In the genomic region with DNA sequence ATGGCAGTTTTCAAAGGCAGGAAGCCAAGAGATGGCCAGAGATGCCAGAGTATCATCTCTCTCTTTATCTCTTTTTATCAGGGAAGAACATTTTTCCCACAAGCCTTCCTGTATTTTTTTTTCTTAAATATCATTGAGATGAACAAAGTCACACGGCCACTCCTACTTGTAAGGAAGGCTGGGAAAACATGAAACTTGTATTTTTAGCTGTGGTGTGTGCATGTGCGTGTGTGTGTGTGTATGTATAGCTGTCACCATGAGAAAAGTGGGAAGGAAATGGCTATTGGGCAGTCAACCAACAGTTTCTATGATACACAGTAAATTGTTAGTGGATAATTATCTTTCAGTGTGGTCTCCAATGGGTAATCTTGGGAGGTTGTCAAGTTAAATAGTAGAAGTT, we compare ENCODE assay signal across 26 cellular contexts.
"Had no signal": no experiment of that assay in that cellular context is flagged by ENCODE, and none has a peak within 500 bp of the region (broad histone marks: within the 10 kb centered on the region; RNA-seq: fewer than 3 reads in every experiment).

No MANE protein-coding gene starts in this region.

- H3K27ac Mint-ChIP-seq: activated B cell treated with CpG ODN at 0.5 μM for 24 hours; activated CD4-positive, alpha-beta T cell treated with anti-CD3 and anti-CD28 coated beads, Interleukin-2, amount 10 ng/mL, durations not matched to agents 24 days and 14 days; activated naive CD4-positive, alpha-beta T cell treated with anti-CD3 and anti-CD28 coated beads for 36 hours; activated naive CD8-positive, alpha-beta T cell; activated T-helper 17 cell treated with anti-CD3 and anti-CD28 coated beads, Interleukin-2, amount 50 U/mL, for 72 hours; T-cell had no signal

- DNase-seq: activated B cell treated with CpG ODN at 0.5 μM for 24 hours; activated CD4-positive, alpha-beta T cell treated with anti-CD3 and anti-CD28 coated beads for 1 hour; activated CD4-positive, alpha-beta T cell treated with anti-CD3 and anti-CD28 coated beads, Interleukin-2, amount 10 ng/mL, durations not matched to agents 24 days and 14 days; activated CD4-positive, alpha-beta T cell treated with anti-CD3 and anti-CD28 coated beads, Interleukin-2, amount 50 U/mL, for 48 hours; activated CD8-positive, alpha-beta memory T cell treated with anti-CD3 and anti-CD28 coated beads for 24 hours; activated gamma-delta T cell; activated naive CD4-positive, alpha-beta T cell treated with anti-CD3 and anti-CD28 coated beads for 36 hours; activated T-cell treated with anti-CD3 and anti-CD28 coated beads, Interleukin-2, amount 50 U/mL, for 48 hours; anterior cingulate cortex; caudate nucleus; NCI-H1092 treated with DMSO at 0.1 percent for 48 hours; NCI-H1417 treated with DMSO at 0.1 percent for 48 hours; NCI-H1694; NCI-H2029; NCI-H345; NCI-H524; RPMI8226; T-cell; T-helper 2 cell; T1000 had no signal

- H3K9me3 ChIP-seq: breast epithelium had no signal

- H3K36me3 Mint-ChIP-seq: activated naive CD8-positive, alpha-beta T cell; T-cell had no signal

- H3K4me3 Mint-ChIP-seq: activated B cell treated with CpG ODN at 0.5 μM for 24 hours; activated CD4-positive, alpha-beta T cell treated with anti-CD3 and anti-CD28 coated beads, Interleukin-2, amount 10 ng/mL, durations not matched to agents 24 days and 14 days; activated naive CD4-positive, alpha-beta T cell treated with anti-CD3 and anti-CD28 coated beads for 36 hours; activated naive CD8-positive, alpha-beta T cell; activated T-helper 17 cell treated with anti-CD3 and anti-CD28 coated beads, Interleukin-2, amount 50 U/mL, for 72 hours; T-cell had no signal

- H3K36me3 ChIP-seq: breast epithelium had no signal

- H3K27me3 ChIP-seq: breast epithelium had no signal

- H3K4me1 Mint-ChIP-seq: activated CD4-positive, alpha-beta T cell treated with anti-CD3 and anti-CD28 coated beads, Interleukin-2, amount 10 ng/mL, durations not matched to agents 24 days and 14 days; activated T-helper 17 cell treated with anti-CD3 and anti-CD28 coated beads, Interleukin-2, amount 50 U/mL, for 72 hours; T-cell had no signal

- ATAC-seq: activated T-helper 17 cell treated with anti-CD3 and anti-CD28 coated beads, Interleukin-2, amount 50 U/mL, for 72 hours; Right ventricle myocardium inferior; T-cell had no signal

- H3K4me1 ChIP-seq: breast epithelium had no signal

- H3K4me3 ChIP-seq: breast epithelium, SK-N-MC had no signal

- H3K9me3 Mint-ChIP-seq: activated CD4-positive, alpha-beta T cell treated with anti-CD3 and anti-CD28 coated beads, Interleukin-2, amount 10 ng/mL, durations not matched to agents 24 days and 14 days; activated naive CD4-positive, alpha-beta T cell treated with anti-CD3 and anti-CD28 coated beads for 36 hours; T-cell had no signal

- H3K27ac ChIP-seq: breast epithelium, KMS-11, SK-N-MC had no signal
